In genomic region chr10:97188234-97188847, GRCh38 we compare ENCODE assay signal across 17 cellular contexts.
DNase-seq lines count a peak whose midpoint lies in the region; ATAC-seq and TF ChIP-seq lines count a peak whose summit lies in the region.
"Had no signal": no experiment of that assay in that cellular context is flagged by ENCODE, and none has a peak within 500 bp of the region (broad histone marks: within the 10 kb centered on the region; RNA-seq: fewer than 3 reads in every experiment).

No MANE protein-coding gene starts in this region.

- no peak overlapping the region for H2AFZ ChIP-seq in Loucy (ENCODE audit: low read length)

- DNase-seq in DMS153 treated with DMSO at 0.1 percent for 48 hours (lab: John Stamatoyannopoulos, UW; ENCODE audit: unreplicated experiment) (peak; percentile 70), NCI-H510A treated with DMSO at 0.1 percent for 48 hours (lab: John Stamatoyannopoulos, UW) (peak; percentile 82), globus pallidus (ENCODE audit: low spot score) (peak; percentile 48), RWPE1 (ENCODE audit: low spot score) (no peak), NCI-H226 (no peak)
- no peak for DNase-seq in central memory CD4-positive, alpha-beta T cell
- DNase-seq: activated CD4-positive, alpha-beta memory T cell treated with anti-CD3 and anti-CD28 coated beads for 36 hours; activated gamma-delta T cell treated with Interleukin-2 at 50 U/mL for 16 hours; AML-193; heart left ventricle; naive B cell; stimulated activated naive CD8-positive, alpha-beta T cell treated with anti-CD3 and anti-CD28 coated beads, Interleukin-15, amount 100 ng/mL, for 72 hours had no signal

- TF ChIP-seq CTCF in Loucy (conservative IDR thresholded peaks at IDR 0.05; ENCODE audit: low read length): no peak
- TF ChIP-seq CTCF in RWPE1 (conservative IDR thresholded peaks at IDR 0.05; ENCODE audit: low read depth): no peak

- H3K9me3 ChIP-seq in Loucy (ENCODE audit: insufficient read depth, low read depth, low read length): no peaks in the 10 kb centered on the region
- H3K9me3 ChIP-seq: heart left ventricle, right lobe of liver had no signal

- POLR2A ChIA-PET in RWPE1 (lab: Yijun Ruan, JAX; ENCODE audit: low non-redundant PET): no interaction called here

- H3K4me1 ChIP-seq in Loucy (ENCODE audit: insufficient read depth, low read length, poor library complexity, severe bottlenecking): no peaks in the 10 kb centered on the region

- no peak overlapping the region for H3K9ac ChIP-seq in Loucy (ENCODE audit: low read depth, low read length, poor library complexity, severe bottlenecking)

- no peaks in the 10 kb centered on the region for H3K36me3 ChIP-seq in Loucy (ENCODE audit: insufficient read depth, low read length)
- H3K36me3 ChIP-seq: cardiac muscle cell, heart left ventricle, right lobe of liver had no signal

- H3K4me2 ChIP-seq in Loucy (ENCODE audit: low read depth, low read length, poor library complexity, severe bottlenecking): peak overlapping the region; percentile 32

- no peaks in the 10 kb centered on the region for H4K20me1 ChIP-seq in Loucy (ENCODE audit: insufficient read depth, low read length, poor library complexity, severe bottlenecking)

- H3K9me2 ChIP-seq in Loucy (replicated peaks; ENCODE audit: low read depth, low read length): no peaks in the 10 kb centered on the region

- H3F3A ChIP-seq in Loucy (ENCODE audit: low read depth): no peaks in the 10 kb centered on the region

- no peaks in the 10 kb centered on the region for H3K79me2 ChIP-seq in Loucy (ENCODE audit: insufficient read depth, low read length)

- ATAC-seq in GM21717 (IDR thresholded peaks at IDR 0.05; ENCODE audit: unreplicated experiment): no peak
- ATAC-seq: heart left ventricle; right lobe of liver; stimulated activated naive CD8-positive, alpha-beta T cell treated with anti-CD3 and anti-CD28 coated beads, Interleukin-15, amount 100 ng/mL, for 72 hours had no signal

- H3K27ac ChIP-seq in RWPE1: no peak overlapping the region
- H3K27ac ChIP-seq: cardiac muscle cell, epithelial cell of prostate, heart left ventricle, right lobe of liver had no signal

- H3K27me3 ChIP-seq in Loucy (ENCODE audit: insufficient read depth, low read length, poor library complexity, severe bottlenecking): no peaks in the 10 kb centered on the region

- CTCF ChIA-PET in RWPE1 (lab: Yijun Ruan, JAX): interaction anchor here (0.6 to 2.0 kb wide), 3 partner anchors 8 to 22 kb away, joined by 3 to 7 read pairs (median 5); no protein-coding TSS in a partner anchor

- H3K4me3 ChIP-seq in Loucy (ENCODE audit: low read length, poor library complexity, severe bottlenecking): peak overlapping the region; percentile 28
- H3K4me3 ChIP-seq: cardiac muscle cell, heart left ventricle, right lobe of liver had no signal

Comparison
In these comparisons a context has a peak if more than half of its experiments do, and no peak if none do; other contexts are left out.
1. DNase-seq: peak in DMS153 treated with DMSO at 0.1 percent for 48 hours (single experiment), NCI-H510A treated with DMSO at 0.1 percent for 48 hours (single experiment) and globus pallidus (single experiment); none in RWPE1 (single experiment), central memory CD4-positive, alpha-beta T cell (single experiment) and NCI-H226 (single experiment).